12 cellular contexts compared by ENCODE assay signal in genomic region chr3:197216169-197216860, GRCh38.
DNase-seq lines count a peak whose midpoint lies in the region; ATAC-seq and TF ChIP-seq lines count a peak whose summit lies in the region.
"Had no signal": no experiment of that assay in that cellular context is flagged by ENCODE, and none has a peak within 500 bp of the region (broad histone marks: within the 10 kb centered on the region; RNA-seq: fewer than 3 reads in every experiment).

No MANE protein-coding gene starts in this region.

- peak; percentile 55 for DNase-seq in GM04504 (ENCODE audit: low read depth)
- peak; percentile 96 for DNase-seq in fibroblast of peridontal ligament (ENCODE audit: extremely low read depth)
- DNase-seq in pulmonary artery endothelial cell (ENCODE audit: low read depth, low spot score): peak; percentile 1
- no peak for DNase-seq in posterior vena cava (ENCODE audit: low spot score)
- DNase-seq: activated CD8-positive, alpha-beta T cell treated with anti-CD3 and anti-CD28 coated beads, Interleukin-2, amount 10 ng/mL, durations not matched to agents 7 days and 5 days; MM.1S; NCI-H526; retina had no signal

- ATAC-seq in SK-N-SH treated with all-trans-retinoic acid at 6 μM for 48 hours (peak; percentile 85), HG03025 (IDR thresholded peaks at IDR 0.05; ENCODE audit: low FRiP score, unreplicated experiment) (no peak), GM21528 (IDR thresholded peaks at IDR 0.05; ENCODE audit: low FRiP score, unreplicated experiment) (no peak), GM19351 (IDR thresholded peaks at IDR 0.05; ENCODE audit: unreplicated experiment) (no peak)
- ATAC-seq: activated CD8-positive, alpha-beta T cell treated with anti-CD3 and anti-CD28 coated beads, Interleukin-2, amount 10 ng/mL, durations not matched to agents 7 days and 5 days had no signal

- intact Hi-C loops in posterior vena cava (cut with DNase I): no loop called here

TF ChIP-seq in SK-N-SH treated with all-trans-retinoic acid at 6 μM for 48 hours, 23 proteins besides CTCF, POLR2A, EP300 and RAD21:
- TF ChIP-seq ISL1 (CRISPR knock-in tag; IDR thresholded peaks at IDR 0.05) (peak; percentile 77), CSRNP3 (CRISPR knock-in tag; IDR thresholded peaks at IDR 0.05) (no peak), CSDC2 (CRISPR knock-in tag; IDR thresholded peaks at IDR 0.05) (no peak), TCF4 (CRISPR knock-in tag; IDR thresholded peaks at IDR 0.05; ENCODE audit: borderline replicate concordance) (no peak), PPARA (CRISPR knock-in tag; IDR thresholded peaks at IDR 0.05; ENCODE audit: borderline replicate concordance) (no peak), OSR1 (CRISPR knock-in tag; IDR thresholded peaks at IDR 0.05) (no peak), ZFP30 (CRISPR knock-in tag; IDR thresholded peaks at IDR 0.05) (no peak), TOX (CRISPR knock-in tag; IDR thresholded peaks at IDR 0.05; ENCODE audit: borderline replicate concordance) (peak; percentile 21; the same call in 1 of the 2 replicates), PATZ1 (CRISPR knock-in tag; IDR thresholded peaks at IDR 0.05; ENCODE audit: borderline replicate concordance) (no peak), POU6F1 (CRISPR knock-in tag; IDR thresholded peaks at IDR 0.05; ENCODE audit: borderline replicate concordance, low read depth) (no peak)
- TF ChIP-seq, protein P1, sequence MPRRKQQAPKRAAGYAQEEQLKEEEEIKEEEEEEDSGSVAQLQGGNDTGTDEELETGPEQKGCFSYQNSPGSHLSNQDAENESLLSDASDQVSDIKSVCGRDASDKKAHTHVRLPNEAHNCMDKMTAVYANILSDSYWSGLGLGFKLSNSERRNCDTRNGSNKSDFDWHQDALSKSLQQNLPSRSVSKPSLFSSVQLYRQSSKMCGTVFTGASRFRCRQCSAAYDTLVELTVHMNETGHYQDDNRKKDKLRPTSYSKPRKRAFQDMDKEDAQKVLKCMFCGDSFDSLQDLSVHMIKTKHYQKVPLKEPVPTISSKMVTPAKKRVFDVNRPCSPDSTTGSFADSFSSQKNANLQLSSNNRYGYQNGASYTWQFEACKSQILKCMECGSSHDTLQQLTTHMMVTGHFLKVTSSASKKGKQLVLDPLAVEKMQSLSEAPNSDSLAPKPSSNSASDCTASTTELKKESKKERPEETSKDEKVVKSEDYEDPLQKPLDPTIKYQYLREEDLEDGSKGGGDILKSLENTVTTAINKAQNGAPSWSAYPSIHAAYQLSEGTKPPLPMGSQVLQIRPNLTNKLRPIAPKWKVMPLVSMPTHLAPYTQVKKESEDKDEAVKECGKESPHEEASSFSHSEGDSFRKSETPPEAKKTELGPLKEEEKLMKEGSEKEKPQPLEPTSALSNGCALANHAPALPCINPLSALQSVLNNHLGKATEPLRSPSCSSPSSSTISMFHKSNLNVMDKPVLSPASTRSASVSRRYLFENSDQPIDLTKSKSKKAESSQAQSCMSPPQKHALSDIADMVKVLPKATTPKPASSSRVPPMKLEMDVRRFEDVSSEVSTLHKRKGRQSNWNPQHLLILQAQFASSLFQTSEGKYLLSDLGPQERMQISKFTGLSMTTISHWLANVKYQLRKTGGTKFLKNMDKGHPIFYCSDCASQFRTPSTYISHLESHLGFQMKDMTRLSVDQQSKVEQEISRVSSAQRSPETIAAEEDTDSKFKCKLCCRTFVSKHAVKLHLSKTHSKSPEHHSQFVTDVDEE (CRISPR knock-in tag; IDR thresholded peaks at IDR 0.05): no peak
